ENCODE assay signal across 25 cellular contexts in genomic region chr3:54376941-54377578, GRCh38.
"Had no signal": no experiment of that assay in that cellular context is flagged by ENCODE, and none has a peak within 500 bp of the region (broad histone marks: within the 10 kb centered on the region; RNA-seq: fewer than 3 reads in every experiment).

No MANE protein-coding gene starts in this region.

- H3K4me1 ChIP-seq: adrenal gland, ascending aorta, thyroid gland, upper lobe of left lung, vagina had no signal

- H3K27ac ChIP-seq: adrenal gland, ascending aorta, cardiac muscle cell, skin epidermis, thyroid gland, upper lobe of left lung, vagina, VCaP had no signal

- H3K9me3 Mint-ChIP-seq: activated naive CD4-positive, alpha-beta T cell treated with anti-CD3 and anti-CD28 coated beads for 36 hours; activated naive CD8-positive, alpha-beta T cell treated with anti-CD3 and anti-CD28 coated beads for 36 hours; activated T-helper 1 cell treated with anti-CD3 and anti-CD28 coated beads, Interleukin-12 subunit alpha, Interleukin-12 subunit beta, Interleukin-2, Interleukin-4 antibody, amounts not matched to agents 30 ng/mL and 10 ng/mL and 1 ng/mL, durations not matched to agents 14 hours and 24 hours and 36 hours; brain; natural killer cell treated with Interleukin-12 subunit alpha and Interleukin-12 subunit beta and Interleukin-15 and Interleukin-18, amount 100 ng/mL, for 72 hours had no signal

- H3K27me3 ChIP-seq: adrenal gland, ascending aorta, cardiac muscle cell, thyroid gland, upper lobe of left lung, vagina had no signal

- H3K27ac Mint-ChIP-seq: activated naive CD4-positive, alpha-beta T cell treated with anti-CD3 and anti-CD28 coated beads for 36 hours; activated naive CD8-positive, alpha-beta T cell treated with anti-CD3 and anti-CD28 coated beads for 36 hours; activated T-helper 1 cell treated with anti-CD3 and anti-CD28 coated beads, Interleukin-12 subunit alpha, Interleukin-12 subunit beta, Interleukin-2, Interleukin-4 antibody, amounts not matched to agents 30 ng/mL and 10 ng/mL and 1 ng/mL, durations not matched to agents 14 hours and 24 hours and 36 hours; natural killer cell treated with Interleukin-12 subunit alpha and Interleukin-12 subunit beta and Interleukin-15 and Interleukin-18, amount 100 ng/mL, for 72 hours had no signal

- DNase-seq: activated CD4-positive, alpha-beta T cell treated with anti-CD3 and anti-CD28 coated beads for 4 hours; activated CD4-positive, alpha-beta T cell treated with anti-CD3 and anti-CD28 coated beads, Interleukin-2, amount 50 U/mL, for 4 hours; activated effector memory CD4-positive, alpha-beta T cell treated with anti-CD3 and anti-CD28 coated beads, Interleukin-2, amount 50 U/mL, for 16 hours; activated naive CD4-positive, alpha-beta T cell treated with anti-CD3 and anti-CD28 coated beads for 36 hours; activated naive CD8-positive, alpha-beta T cell treated with anti-CD3 and anti-CD28 coated beads for 36 hours; adrenal gland; foreskin fibroblast; kidney; mucosa of descending colon; stimulated activated CD4-positive, alpha-beta T cell treated with anti-CD3 and anti-CD28 coated beads, Interleukin-12 subunit alpha, Interleukin-12 subunit beta, amount 100 ng/mL, for 4 hours; stimulated activated CD4-positive, alpha-beta T cell treated with anti-CD3 and anti-CD28 coated beads, Interleukin-4, amount 100 ng/mL, for 1 hour; stimulated activated naive CD8-positive, alpha-beta T cell treated with anti-CD3 and anti-CD28 coated beads, Interleukin-15, Interleukin-2, amounts not matched to agents 100 U/mL and 50 U/mL, for 24 hours; T-helper 9 cell; thyroid gland; upper lobe of left lung had no signal

- H3K4me3 ChIP-seq: adrenal gland, ascending aorta, cardiac muscle cell, lung, mucosa of descending colon, skin epidermis, thyroid gland, upper lobe of left lung, vagina had no signal

- H3K4me1 Mint-ChIP-seq: activated naive CD8-positive, alpha-beta T cell treated with anti-CD3 and anti-CD28 coated beads for 36 hours had no signal

- H3K27me3 Mint-ChIP-seq: brain had no signal

- H3K4me3 Mint-ChIP-seq: activated naive CD4-positive, alpha-beta T cell treated with anti-CD3 and anti-CD28 coated beads for 36 hours; activated naive CD8-positive, alpha-beta T cell treated with anti-CD3 and anti-CD28 coated beads for 36 hours; activated T-helper 1 cell treated with anti-CD3 and anti-CD28 coated beads, Interleukin-12 subunit alpha, Interleukin-12 subunit beta, Interleukin-2, Interleukin-4 antibody, amounts not matched to agents 30 ng/mL and 10 ng/mL and 1 ng/mL, durations not matched to agents 14 hours and 24 hours and 36 hours; brain; natural killer cell treated with Interleukin-12 subunit alpha and Interleukin-12 subunit beta and Interleukin-15 and Interleukin-18, amount 100 ng/mL, for 72 hours had no signal

- H3K36me3 Mint-ChIP-seq: activated naive CD8-positive, alpha-beta T cell treated with anti-CD3 and anti-CD28 coated beads for 36 hours; brain; natural killer cell treated with Interleukin-12 subunit alpha and Interleukin-12 subunit beta and Interleukin-15 and Interleukin-18, amount 100 ng/mL, for 72 hours had no signal

- H3K36me3 ChIP-seq: adrenal gland, ascending aorta, cardiac muscle cell, thyroid gland, upper lobe of left lung, vagina had no signal

- H3K9me3 ChIP-seq: adrenal gland, ascending aorta, mucosa of descending colon, thyroid gland, upper lobe of left lung, vagina had no signal

- ATAC-seq: mucosa of descending colon; natural killer cell treated with Interleukin-12 subunit alpha and Interleukin-12 subunit beta and Interleukin-15 and Interleukin-18, amount 100 ng/mL, for 72 hours; sciatic nerve; stimulated activated naive CD8-positive, alpha-beta T cell treated with anti-CD3 and anti-CD28 coated beads, Interleukin-15, Interleukin-2, amounts not matched to agents 100 U/mL and 50 U/mL, for 24 hours had no signal
